In the genomic region with DNA sequence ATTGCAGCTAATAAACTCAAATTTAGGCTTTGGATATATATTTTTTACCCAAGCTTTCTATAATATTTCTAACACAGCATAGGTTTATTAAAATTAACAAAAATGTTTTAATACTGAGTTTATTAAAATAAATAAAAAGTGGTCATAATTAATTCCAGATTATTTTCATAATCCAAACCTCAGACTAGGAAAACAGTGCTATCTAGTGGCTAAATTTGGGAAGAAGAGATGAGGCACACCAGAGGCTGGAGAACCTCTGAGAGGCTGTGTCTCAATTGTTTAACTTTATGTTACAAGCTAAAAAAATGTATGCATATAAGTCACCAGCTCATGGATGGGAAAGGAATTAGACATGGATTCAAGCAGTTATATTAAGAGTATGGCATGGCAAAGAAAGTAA, we compare ENCODE assay signal across 2 cellular contexts.
TF ChIP-seq lines count a peak whose summit lies in the region.

No MANE protein-coding gene starts in this region.

TF ChIP-seq in IMR-90, 13 proteins besides CTCF, POLR2A, EP300 and RAD21:
- TF ChIP-seq SMC3 (IDR thresholded peaks at IDR 0.05; ENCODE audit: low read depth, low read length), result peak; percentile 65
- TF ChIP-seq BHLHE40 (IDR thresholded peaks at IDR 0.05; ENCODE audit: low read depth, low read length), result no peak
- no peak for TF ChIP-seq MXI1 (IDR thresholded peaks at IDR 0.05; ENCODE audit: borderline replicate concordance, low read depth, low read length)
TF ChIP-seq in IMR-90: peak in this region for 1.

TF ChIP-seq in liver, 16 proteins besides CTCF, POLR2A, EP300 and RAD21:
- TF ChIP-seq, protein P1, sequence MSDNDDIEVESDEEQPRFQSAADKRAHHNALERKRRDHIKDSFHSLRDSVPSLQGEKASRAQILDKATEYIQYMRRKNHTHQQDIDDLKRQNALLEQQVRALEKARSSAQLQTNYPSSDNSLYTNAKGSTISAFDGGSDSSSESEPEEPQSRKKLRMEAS (IDR thresholded peaks at IDR 0.05), result no peak
- TF ChIP-seq FOXA2 (IDR thresholded peaks at IDR 0.05) (no peak), HNF4G (IDR thresholded peaks at IDR 0.05) (no peak), FOXA1 (IDR thresholded peaks at IDR 0.05) (no peak)
- TF ChIP-seq, protein P2, sequence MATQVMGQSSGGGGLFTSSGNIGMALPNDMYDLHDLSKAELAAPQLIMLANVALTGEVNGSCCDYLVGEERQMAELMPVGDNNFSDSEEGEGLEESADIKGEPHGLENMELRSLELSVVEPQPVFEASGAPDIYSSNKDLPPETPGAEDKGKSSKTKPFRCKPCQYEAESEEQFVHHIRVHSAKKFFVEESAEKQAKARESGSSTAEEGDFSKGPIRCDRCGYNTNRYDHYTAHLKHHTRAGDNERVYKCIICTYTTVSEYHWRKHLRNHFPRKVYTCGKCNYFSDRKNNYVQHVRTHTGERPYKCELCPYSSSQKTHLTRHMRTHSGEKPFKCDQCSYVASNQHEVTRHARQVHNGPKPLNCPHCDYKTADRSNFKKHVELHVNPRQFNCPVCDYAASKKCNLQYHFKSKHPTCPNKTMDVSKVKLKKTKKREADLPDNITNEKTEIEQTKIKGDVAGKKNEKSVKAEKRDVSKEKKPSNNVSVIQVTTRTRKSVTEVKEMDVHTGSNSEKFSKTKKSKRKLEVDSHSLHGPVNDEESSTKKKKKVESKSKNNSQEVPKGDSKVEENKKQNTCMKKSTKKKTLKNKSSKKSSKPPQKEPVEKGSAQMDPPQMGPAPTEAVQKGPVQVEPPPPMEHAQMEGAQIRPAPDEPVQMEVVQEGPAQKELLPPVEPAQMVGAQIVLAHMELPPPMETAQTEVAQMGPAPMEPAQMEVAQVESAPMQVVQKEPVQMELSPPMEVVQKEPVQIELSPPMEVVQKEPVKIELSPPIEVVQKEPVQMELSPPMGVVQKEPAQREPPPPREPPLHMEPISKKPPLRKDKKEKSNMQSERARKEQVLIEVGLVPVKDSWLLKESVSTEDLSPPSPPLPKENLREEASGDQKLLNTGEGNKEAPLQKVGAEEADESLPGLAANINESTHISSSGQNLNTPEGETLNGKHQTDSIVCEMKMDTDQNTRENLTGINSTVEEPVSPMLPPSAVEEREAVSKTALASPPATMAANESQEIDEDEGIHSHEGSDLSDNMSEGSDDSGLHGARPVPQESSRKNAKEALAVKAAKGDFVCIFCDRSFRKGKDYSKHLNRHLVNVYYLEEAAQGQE (IDR thresholded peaks at IDR 0.05), result no peak
- TF ChIP-seq, protein P3, sequence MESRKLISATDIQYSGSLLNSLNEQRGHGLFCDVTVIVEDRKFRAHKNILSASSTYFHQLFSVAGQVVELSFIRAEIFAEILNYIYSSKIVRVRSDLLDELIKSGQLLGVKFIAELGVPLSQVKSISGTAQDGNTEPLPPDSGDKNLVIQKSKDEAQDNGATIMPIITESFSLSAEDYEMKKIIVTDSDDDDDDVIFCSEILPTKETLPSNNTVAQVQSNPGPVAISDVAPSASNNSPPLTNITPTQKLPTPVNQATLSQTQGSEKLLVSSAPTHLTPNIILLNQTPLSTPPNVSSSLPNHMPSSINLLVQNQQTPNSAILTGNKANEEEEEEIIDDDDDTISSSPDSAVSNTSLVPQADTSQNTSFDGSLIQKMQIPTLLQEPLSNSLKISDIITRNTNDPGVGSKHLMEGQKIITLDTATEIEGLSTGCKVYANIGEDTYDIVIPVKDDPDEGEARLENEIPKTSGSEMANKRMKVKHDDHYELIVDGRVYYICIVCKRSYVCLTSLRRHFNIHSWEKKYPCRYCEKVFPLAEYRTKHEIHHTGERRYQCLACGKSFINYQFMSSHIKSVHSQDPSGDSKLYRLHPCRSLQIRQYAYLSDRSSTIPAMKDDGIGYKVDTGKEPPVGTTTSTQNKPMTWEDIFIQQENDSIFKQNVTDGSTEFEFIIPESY (IDR thresholded peaks at IDR 0.05), result no peak
